ENCODE assay signal across 11 cellular contexts in genomic region chr19:45883586-45883880, GRCh38. TPM values are rescaled to one million over a fixed set of nuclear protein-coding genes. Genes with fewer than 3 reads are reported as not detected.
DNase-seq lines count a peak whose midpoint lies in the region; ATAC-seq, FAIRE-seq and TF ChIP-seq lines count a peak whose summit lies in the region.
"Had no signal": no experiment of that assay in that cellular context is flagged by ENCODE, and none has a peak within 500 bp of the region (broad histone marks: within the 10 kb centered on the region; RNA-seq: fewer than 3 reads in every experiment).

No MANE protein-coding gene starts in this region.

- peak overlapping the region in 3 of 10 experiments; percentile 8 to 84 (median 32); a peak in 3 of 20 replicates for H3K4me3 ChIP-seq in BLaER1 treated with 17β-estradiol and CSF1 and Interleukin-3, amounts not matched to agents 10 nM and 100 nM
- H3K4me3 ChIP-seq in LNCaP clone FGC (ENCODE audit: low read depth, low read length) = peak overlapping the region; percentile 76
- no peak overlapping the region for H3K4me3 ChIP-seq in K562

- H4K20me1 ChIP-seq in BLaER1 treated with 17β-estradiol and CSF1 and Interleukin-3, amounts not matched to agents 10 nM and 100 nM = peaks cover 26 to 47% (median 36%) of the 10 kb centered on the region in 11 experiments; a peak in 20 of 22 replicates
- no peaks in the 10 kb centered on the region for H4K20me1 ChIP-seq in K562 (replicated peaks; ENCODE audit: control insufficient read depth, insufficient read depth, low read length)

- in situ Hi-C loops in K562 (cut with MboI) = no loop called here

- CTCF ChIA-PET in K562 (lab: Yijun Ruan, JAX; ENCODE audit: low intra/inter-chr PET ratio) = interaction anchor here (0.5 to 4.9 kb wide), 3 partner anchors 19 to 66 kb away, joined by 3 to 102 read pairs (median 56); partner anchors contain the start of genes FOXA3 and SYMPK

- peaks cover 0 to 13% (median 11%) of the 10 kb centered on the region in 11 experiments; a peak in 11 of 22 replicates for H3K36me3 ChIP-seq in BLaER1 treated with 17β-estradiol and CSF1 and Interleukin-3, amounts not matched to agents 10 nM and 100 nM
- peaks cover 13% of the 10 kb centered on the region; the same call in 1 of the 3 replicates for H3K36me3 ChIP-seq in K562 (ENCODE audit: control insufficient read depth, insufficient read depth, low read length)

- BruUV-seq in K562 (replicated peaks; lab: Mats Ljungman, UMichigan) = no TSS peak

- no peak for TF ChIP-seq EP300 in K562 (IDR thresholded peaks at IDR 0.05; ENCODE audit: low read length)

- peaks cover 35 to 65% (median 57%) of the 10 kb centered on the region in 10 experiments for H3K4me1 ChIP-seq in BLaER1 treated with 17β-estradiol and CSF1 and Interleukin-3, amounts not matched to agents 10 nM and 100 nM
- peaks cover 37 to 58% of the 10 kb centered on the region in 2 experiments; a peak in 4 of 5 replicates for H3K4me1 ChIP-seq in K562 (replicated peaks in 1 of 2; ENCODE audit: control insufficient read depth in 2 of 2, insufficient read depth in 2 of 2, low read length in 2 of 2)
- no peaks in the 10 kb centered on the region for H3K4me1 ChIP-seq in foreskin keratinocyte

- TF ChIP-seq POLR2A in K562 (conservative IDR thresholded peaks at IDR 0.05) = no peak

- no peaks in the 10 kb centered on the region for H3K9me3 ChIP-seq in BLaER1 treated with 17β-estradiol and CSF1 and Interleukin-3, amounts not matched to agents 10 nM and 100 nM (replicated peaks in 1 of 11)
- no peaks in the 10 kb centered on the region for H3K9me3 ChIP-seq in K562 (replicated peaks; ENCODE audit: control insufficient read depth, insufficient read depth, low read depth, low read length)

- TF ChIP-seq CTCF in LNCaP clone FGC (IDR thresholded peaks at IDR 0.05; ENCODE audit: control insufficient read depth, extremely low read depth, insufficient read depth) = no peak
- no peak for TF ChIP-seq CTCF in K562 (IDR thresholded peaks at IDR 0.05 in 2 of 3, conservative IDR thresholded peaks at IDR 0.05 in 1 of 3; ENCODE audit: insufficient read depth in 2 of 3, low read depth in 1 of 3, low read length in 3 of 3)
- no peak for TF ChIP-seq CTCF in foreskin keratinocyte (conservative IDR thresholded peaks at IDR 0.05)

- peak overlapping the region; percentile 66 to 91 (median 83) for H3K4me3 Mint-ChIP-seq in naive thymus-derived CD8-positive, alpha-beta T cell

- H3K27ac Mint-ChIP-seq in naive thymus-derived CD8-positive, alpha-beta T cell = peak overlapping the region; percentile 38 to 89 (median 73)

- ATAC-seq in K562 = no peak
- no peak for ATAC-seq in naive thymus-derived CD8-positive, alpha-beta T cell
- no peak for ATAC-seq in foreskin keratinocyte

- FAIRE-seq in K562 (lab: Jason Lieb, UNC) = no peak

- H3K36me3 Mint-ChIP-seq in naive thymus-derived CD8-positive, alpha-beta T cell = no peaks in the 10 kb centered on the region

- peaks cover 4 to 7% (median 4%) of the 10 kb centered on the region in 5 donors for H3K27me3 Mint-ChIP-seq in naive thymus-derived CD8-positive, alpha-beta T cell

- no peak overlapping the region for H3K27ac ChIP-seq in BLaER1 treated with 17β-estradiol and CSF1 and Interleukin-3, amounts not matched to agents 10 nM and 100 nM
- H3K27ac ChIP-seq in K562 (ENCODE audit: extremely low read depth, low read depth, low read length) (no peak overlapping the region), foreskin keratinocyte (no peak overlapping the region)

- H3K27me3 ChIP-seq in BLaER1 treated with 17β-estradiol and CSF1 and Interleukin-3, amounts not matched to agents 10 nM and 100 nM = 0 out of 22 replicates have a peak, but pooled peaks cover 0 to 9% (median 0%) of the 10 kb centered on the region in 11 experiments
- H3K27me3 ChIP-seq in K562 (ENCODE audit: control insufficient read depth in 2 of 2, insufficient read depth in 2 of 2, low read length in 2 of 2) = no peaks in the 10 kb centered on the region
- no peaks in the 10 kb centered on the region for H3K27me3 ChIP-seq in foreskin keratinocyte

- DNase-seq in LNCaP clone FGC (ENCODE audit: low read depth) (no peak), K562 (ENCODE audit: extremely low read depth in 1 of 4, low spot score in 3 of 4) (no peak), activated gamma-delta T cell treated with Interleukin-2 at 50 U/mL for 16 hours (no peak), NCI-H1105 treated with DMSO at 0.1 percent for 48 hours (lab: John Stamatoyannopoulos, UW) (no peak), foreskin keratinocyte (no peak), HuH-7.5 (ENCODE audit: low spot score) (no peak)
- DNase-seq in naive thymus-derived CD8-positive, alpha-beta T cell = no peak
- DNase-seq: cortex of kidney had no signal

- peak overlapping the region; percentile 90 to 100 (median 98) for H3K4me2 ChIP-seq in BLaER1 treated with 17β-estradiol and CSF1 and Interleukin-3, amounts not matched to agents 10 nM and 100 nM
- no peak overlapping the region for H3K4me2 ChIP-seq in K562 (ENCODE audit: insufficient read depth, low read length)

- peak overlapping the region in 10 of 11 experiments; percentile 11 to 95 (median 66); a peak in 12 of 22 replicates for H3K9ac ChIP-seq in BLaER1 treated with 17β-estradiol and CSF1 and Interleukin-3, amounts not matched to agents 10 nM and 100 nM
- H3K9ac ChIP-seq in K562 (ENCODE audit: insufficient read depth in 1 of 2, low read depth in 2 of 2, low read length in 2 of 2) = peak overlapping the region in 1 of 2 experiments; percentile 49; a peak in 1 of 4 replicates

- no peaks in the 10 kb centered on the region for H3K9me1 ChIP-seq in K562 (ENCODE audit: control insufficient read depth, insufficient read depth, low read length)

- H3K4me1 Mint-ChIP-seq in naive thymus-derived CD8-positive, alpha-beta T cell = peaks cover 19 to 32% (median 29%) of the 10 kb centered on the region in 4 donors

- peaks cover 25% of the 10 kb centered on the region for H3K79me2 ChIP-seq in K562 (ENCODE audit: control insufficient read depth, insufficient read depth, low read length)

- no peak overlapping the region for H2AFZ ChIP-seq in K562 (ENCODE audit: low read depth, low read length)

- intact Hi-C loops in K562 (cut with micrococcal nuclease) = loop anchor here (1.0 kb wide), 2 partner anchors 20 to 66 kb away; partner anchors contain the start of gene SYMPK

- H3K9me3 Mint-ChIP-seq in naive thymus-derived CD8-positive, alpha-beta T cell = peaks cover 0 to 2% (median 0%) of the 10 kb centered on the region in 9 donors

- POLR2A ChIA-PET in K562 (lab: Yijun Ruan, JAX) = interaction anchor here (0.6 kb wide), 1 partner anchor 20 kb away, joined by 4 read pairs; no protein-coding TSS in a partner anchor
- POLR2A ChIA-PET in naive thymus-derived CD8-positive, alpha-beta T cell (lab: Charles Lee) = interaction anchor here (1.9 to 2.0 kb wide), 2 partner anchors 18 to 66 kb away, joined by 8 to 10 read pairs; partner anchors contain the start of gene MYPOP

- no CpG with 5 or more reads among the region's 5 CpGs for WGBS in K562 (ENCODE audit: insufficient coverage, low coverage, missing lambda C conversion rate)

- no peak for TF ChIP-seq RAD21 in K562 (CRISPR knock-in tag; conservative IDR thresholded peaks at IDR 0.05 in 1 of 2, IDR thresholded peaks at IDR 0.05 in 1 of 2)

RNA-seq across cellular contexts. Expression of gene IRF2BP1, which starts 2.4 kb away (rescaled TPM):
- total RNA-seq in K562 (2011; cell fraction: chromatin; rRNA removed; ENCODE audit: low replicate concordance) = 2.2 and 10.2 TPM in 2 replicates
- 19.5 and 20.3 TPM in 2 replicates for total RNA-seq in K562 (2011; cell fraction: nucleolus; rRNA removed)
- 5.5 and 7.2 TPM in 2 replicates for total RNA-seq in K562 (2011; cell fraction: nucleoplasm; rRNA removed)
- total RNA-seq in K562 (2014; rRNA removed) (32.2 and 38.8 TPM in 2 replicates), K562 (2014; rRNA removed; fragmentation: Illumina TruSeq; extraction: Trizol) (2.6 and 2.8 TPM in 2 replicates), K562 (2015; rRNA removed; fragmentation: Illumina TruSeq; extraction: Trizol) (8.4 and 9.5 TPM in 2 replicates), K562 (2021) (35.0 and 35.9 TPM in 2 replicates), foreskin keratinocyte (11.2 and 12.9 TPM in 2 replicates)
- polyA plus RNA-seq in K562 (2011; rRNA removed) (3.2 and 5.0 TPM in 2 replicates), K562 (2014; fragmentation: Illumina TruSeq; extraction: Trizol) (3.5 and 8.6 TPM in 2 replicates), K562 (2014; fragmentation: Nextera tagmentation; extraction: Ambion mirVana) (under 1 TPM; 0.61 to 0.62 TPM), K562 (2014; rRNA removed) (14.3 and 18.8 TPM in 2 replicates), foreskin keratinocyte (10.9 and 11.7 TPM in 2 replicates)
- 4.7 and 20.7 TPM in 2 replicates for polyA plus RNA-seq in K562 (2011; cell fraction: cytosol; rRNA removed)
- polyA plus RNA-seq in K562 (2011; cell fraction: nucleus; rRNA removed) = 5.6 and 10.1 TPM in 2 replicates
- 14.9 and 16.5 TPM in 2 replicates for polyA plus RNA-seq in K562 (2012)
- 2.2 and 3.4 TPM in 2 replicates for polyA minus RNA-seq in K562 (2011; rRNA and poly(A)+ RNA removed)
- 12.9 and 19.5 TPM in 2 replicates for polyA minus RNA-seq in K562 (2011; cell fraction: cytosol; rRNA and poly(A)+ RNA removed)
- 12.3 and 15.7 TPM in 2 replicates for polyA minus RNA-seq in K562 (2011; cell fraction: nucleus; rRNA and poly(A)+ RNA removed)
- total RNA-seq in naive thymus-derived CD8-positive, alpha-beta T cell = 10 to 100 TPM; 32.9 to 33.8 TPM
- 1 to 10 TPM; 7.0 to 9.1 (median 7.6) TPM for polyA plus RNA-seq in naive thymus-derived CD8-positive, alpha-beta T cell

RNA-seq across cellular contexts. Expression of gene MYPOP, which starts 18.9 kb away (rescaled TPM):
- 2.2 and 5.3 TPM in 2 replicates for total RNA-seq in K562 (2011; cell fraction: chromatin; rRNA removed; ENCODE audit: low replicate concordance)
- total RNA-seq in K562 (2011; cell fraction: nucleolus; rRNA removed) = 3.0 and 3.4 TPM in 2 replicates
- total RNA-seq in K562 (2011; cell fraction: nucleoplasm; rRNA removed) = 3.4 and 4.7 TPM in 2 replicates
- 2.6 and 2.8 TPM in 2 replicates for total RNA-seq in K562 (2014; rRNA removed)
- total RNA-seq in K562 (2014; rRNA removed; fragmentation: Illumina TruSeq; extraction: Trizol) = 0.61 and 0.80 TPM in 2 replicates
- 1.0 and 1.6 TPM in 2 replicates for total RNA-seq in K562 (2015; rRNA removed; fragmentation: Illumina TruSeq; extraction: Trizol)
- total RNA-seq in K562 (2021) = 7.4 and 7.6 TPM in 2 replicates
- polyA plus RNA-seq in K562 (2011; rRNA removed) = 0.72 and 1.3 TPM in 2 replicates
- 1.5 and 2.2 TPM in 2 replicates for polyA plus RNA-seq in K562 (2011; cell fraction: cytosol; rRNA removed)
- 2.9 and 5.2 TPM in 2 replicates for polyA plus RNA-seq in K562 (2011; cell fraction: nucleus; rRNA removed)
- polyA plus RNA-seq in K562 (2012) = 3.1 and 4.0 TPM in 2 replicates
- 1.7 and 1.9 TPM in 2 replicates for polyA plus RNA-seq in K562 (2014; fragmentation: Illumina TruSeq; extraction: Trizol)
- polyA plus RNA-seq in K562 (2014; fragmentation: Nextera tagmentation; extraction: Ambion mirVana) = under 1 TPM; 0.32 to 0.34 TPM
- 2.4 and 4.9 TPM in 2 replicates for polyA plus RNA-seq in K562 (2014; rRNA removed)
- 0.28 and 0.33 TPM in 2 replicates for polyA minus RNA-seq in K562 (2011; rRNA and poly(A)+ RNA removed)
- polyA minus RNA-seq in K562 (2011; cell fraction: cytosol; rRNA and poly(A)+ RNA removed) = 1.9 and 2.3 TPM in 2 replicates
- 0.94 and 1.3 TPM in 2 replicates for polyA minus RNA-seq in K562 (2011; cell fraction: nucleus; rRNA and poly(A)+ RNA removed)
- total RNA-seq in naive thymus-derived CD8-positive, alpha-beta T cell = 10 to 100 TPM; 10.5 to 10.9 TPM
- polyA plus RNA-seq in naive thymus-derived CD8-positive, alpha-beta T cell = under 1 TPM in 1 of 3 donors, not detected in 2; 0.23 TPM
- total RNA-seq in foreskin keratinocyte = 3.6 and 4.4 TPM in 2 replicates
- polyA plus RNA-seq in foreskin keratinocyte = 7.1 and 8.1 TPM in 2 replicates

RNA-seq across cellular contexts. Expression of gene FOXA3, which starts 19.4 kb away (rescaled TPM):
- total RNA-seq in K562 (2011; cell fraction: chromatin; rRNA removed; ENCODE audit: low replicate concordance) = 4.9 and 12.6 TPM in 2 replicates
- 8.7 and 8.8 TPM in 2 replicates for total RNA-seq in K562 (2011; cell fraction: nucleolus; rRNA removed)
- 7.4 and 7.8 TPM in 2 replicates for total RNA-seq in K562 (2011; cell fraction: nucleoplasm; rRNA removed)
- total RNA-seq in K562 (2014; rRNA removed) (5.5 and 8.9 TPM in 2 replicates), K562 (2014; rRNA removed; fragmentation: Illumina TruSeq; extraction: Trizol) (3.3 and 3.5 TPM in 2 replicates), K562 (2015; rRNA removed; fragmentation: Illumina TruSeq; extraction: Trizol) (3.2 and 3.5 TPM in 2 replicates), K562 (2021) (8.1 and 8.6 TPM in 2 replicates), foreskin keratinocyte (0.04 TPM in 1 of 2 replicates, not detected in the other)
- polyA plus RNA-seq in K562 (2011; rRNA removed) (10.7 and 15.5 TPM in 2 replicates), K562 (2014; fragmentation: Illumina TruSeq; extraction: Trizol) (4.7 and 6.1 TPM in 2 replicates), K562 (2014; fragmentation: Nextera tagmentation; extraction: Ambion mirVana) (1 to 10 TPM; 1.3 to 1.5 TPM), K562 (2014; rRNA removed) (5.0 and 6.7 TPM in 2 replicates), foreskin keratinocyte (0.02 and 0.10 TPM in 2 replicates)
- 19.1 and 21.5 TPM in 2 replicates for polyA plus RNA-seq in K562 (2011; cell fraction: cytosol; rRNA removed)
- polyA plus RNA-seq in K562 (2011; cell fraction: nucleus; rRNA removed) = 8.5 and 9.2 TPM in 2 replicates
- polyA plus RNA-seq in K562 (2012) = 5.3 and 6.6 TPM in 2 replicates
- 10.7 and 18.1 TPM in 2 replicates for polyA minus RNA-seq in K562 (2011; rRNA and poly(A)+ RNA removed)
- 4.2 and 7.2 TPM in 2 replicates for polyA minus RNA-seq in K562 (2011; cell fraction: cytosol; rRNA and poly(A)+ RNA removed)
- polyA minus RNA-seq in K562 (2011; cell fraction: nucleus; rRNA and poly(A)+ RNA removed) = 3.0 and 3.4 TPM in 2 replicates
- not detected for total RNA-seq in naive thymus-derived CD8-positive, alpha-beta T cell
- polyA plus RNA-seq in naive thymus-derived CD8-positive, alpha-beta T cell = not detected
- total RNA-seq: pulmonary artery endothelial cell had no signal

RNA-seq across cellular contexts. Expression of gene SYMPK, which starts 20.6 kb away (rescaled TPM):
- 281 and 416 TPM in 2 replicates for total RNA-seq in K562 (2011; cell fraction: chromatin; rRNA removed; ENCODE audit: low replicate concordance)
- 171 and 172 TPM in 2 replicates for total RNA-seq in K562 (2011; cell fraction: nucleolus; rRNA removed)
- 158 and 183 TPM in 2 replicates for total RNA-seq in K562 (2011; cell fraction: nucleoplasm; rRNA removed)
- total RNA-seq in K562 (2014; rRNA removed) (58.4 and 60.4 TPM in 2 replicates), K562 (2014; rRNA removed; fragmentation: Illumina TruSeq; extraction: Trizol) (26.4 and 31.4 TPM in 2 replicates), K562 (2015; rRNA removed; fragmentation: Illumina TruSeq; extraction: Trizol) (38.7 and 40.9 TPM in 2 replicates), K562 (2021) (86.9 and 95.5 TPM in 2 replicates), foreskin keratinocyte (45.7 and 46.9 TPM in 2 replicates)
- polyA plus RNA-seq in K562 (2011; rRNA removed) (80.3 and 101 TPM in 2 replicates), K562 (2014; fragmentation: Illumina TruSeq; extraction: Trizol) (79.4 and 82.9 TPM in 2 replicates), K562 (2014; fragmentation: Nextera tagmentation; extraction: Ambion mirVana) (under 1 TPM; 0.73 to 0.85 TPM), K562 (2014; rRNA removed) (63.1 and 66.5 TPM in 2 replicates), foreskin keratinocyte (54.8 and 55.6 TPM in 2 replicates)
- polyA plus RNA-seq in K562 (2011; cell fraction: cytosol; rRNA removed) = 76.7 and 115 TPM in 2 replicates
- 192 and 225 TPM in 2 replicates for polyA plus RNA-seq in K562 (2011; cell fraction: nucleus; rRNA removed)
- polyA plus RNA-seq in K562 (2012) = 73.1 and 85.2 TPM in 2 replicates
- 96.1 and 136 TPM in 2 replicates for polyA minus RNA-seq in K562 (2011; rRNA and poly(A)+ RNA removed)
- polyA minus RNA-seq in K562 (2011; cell fraction: cytosol; rRNA and poly(A)+ RNA removed) = 80.5 and 91.6 TPM in 2 replicates
- 37.0 and 46.3 TPM in 2 replicates for polyA minus RNA-seq in K562 (2011; cell fraction: nucleus; rRNA and poly(A)+ RNA removed)
- 10 to 100 TPM; 89.9 to 91.1 TPM for total RNA-seq in naive thymus-derived CD8-positive, alpha-beta T cell
- 10 to 100 TPM in 2 of 3 donors, 1 to 10 TPM in 1; 4.4 to 15.4 (median 13.8) TPM for polyA plus RNA-seq in naive thymus-derived CD8-positive, alpha-beta T cell

RNA-seq across cellular contexts. Expression of gene NANOS2, which starts 31.0 kb away (rescaled TPM):
- not detected in 2 replicates for total RNA-seq in K562 (2011; cell fraction: chromatin; rRNA removed; ENCODE audit: low replicate concordance)
- not detected in 2 replicates for total RNA-seq in K562 (2011; cell fraction: nucleolus; rRNA removed)
- not detected in 2 replicates for total RNA-seq in K562 (2011; cell fraction: nucleoplasm; rRNA removed)
- total RNA-seq in K562 (2014; rRNA removed) = 0.08 TPM in 1 of 2 replicates, not detected in the other
- total RNA-seq in K562 (2014; rRNA removed; fragmentation: Illumina TruSeq; extraction: Trizol) = not detected in 2 replicates
- not detected in 2 replicates for total RNA-seq in K562 (2015; rRNA removed; fragmentation: Illumina TruSeq; extraction: Trizol)
- total RNA-seq in K562 (2021) = not detected in 2 replicates
- polyA plus RNA-seq in K562 (2011; rRNA removed) = not detected in 2 replicates
- not detected in 2 replicates for polyA plus RNA-seq in K562 (2011; cell fraction: cytosol; rRNA removed)
- not detected in 2 replicates for polyA plus RNA-seq in K562 (2011; cell fraction: nucleus; rRNA removed)
- polyA plus RNA-seq in K562 (2012) = not detected in 2 replicates
- polyA plus RNA-seq in K562 (2014; fragmentation: Illumina TruSeq; extraction: Trizol) = not detected in 2 replicates
- not detected for polyA plus RNA-seq in K562 (2014; fragmentation: Nextera tagmentation; extraction: Ambion mirVana)
- polyA plus RNA-seq in K562 (2014; rRNA removed) = not detected in 2 replicates
- not detected in 2 replicates for polyA minus RNA-seq in K562 (2011; rRNA and poly(A)+ RNA removed)
- not detected in 2 replicates for polyA minus RNA-seq in K562 (2011; cell fraction: cytosol; rRNA and poly(A)+ RNA removed)
- not detected in 2 replicates for polyA minus RNA-seq in K562 (2011; cell fraction: nucleus; rRNA and poly(A)+ RNA removed)
- not detected for total RNA-seq in naive thymus-derived CD8-positive, alpha-beta T cell
- polyA plus RNA-seq in naive thymus-derived CD8-positive, alpha-beta T cell = not detected
- total RNA-seq in foreskin keratinocyte = not detected in 2 replicates
- polyA plus RNA-seq in foreskin keratinocyte = not detected in 2 replicates
- total RNA-seq: Daoy, pulmonary artery endothelial cell had no signal
